ENCODE assay signal across 10 cellular contexts in the genomic region with DNA sequence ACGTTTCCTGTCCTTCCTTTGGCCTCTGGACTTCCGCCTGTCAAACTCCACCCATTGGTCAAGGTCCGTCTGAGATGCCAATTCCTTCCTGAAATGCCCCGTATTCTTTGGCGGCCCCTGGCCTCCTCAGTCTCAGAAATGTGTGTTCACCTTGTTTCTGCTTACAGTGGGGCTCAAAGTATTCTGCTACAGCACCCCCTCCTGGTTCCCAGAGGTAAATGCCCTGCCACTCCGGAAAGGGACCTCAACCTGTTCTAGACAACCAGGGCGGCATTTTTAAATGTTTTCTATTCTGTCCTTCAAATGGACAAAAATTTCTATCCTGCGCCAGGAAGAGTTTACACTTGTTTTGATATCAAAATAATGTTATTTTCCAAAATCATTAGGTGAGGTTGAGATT. TPM values are rescaled to one million over a fixed set of nuclear protein-coding genes. Genes with fewer than 3 reads are reported as not detected.
A peak's percentile ranks its signal among the peaks of the same experiment; 100 is the strongest.
DNase-seq lines count a peak whose midpoint lies in the region; ATAC-seq, FAIRE-seq and TF ChIP-seq lines count a peak whose summit lies in the region.
"Had no signal": no experiment of that assay in that cellular context is flagged by ENCODE, and none has a peak within 500 bp of the region (broad histone marks: within the 10 kb centered on the region; RNA-seq: fewer than 3 reads in every experiment).

No MANE protein-coding gene starts in this region.

- no peak for TF ChIP-seq EP300 in suprapubic skin (IDR thresholded peaks at IDR 0.05)

- POLR2A ChIA-PET in Caco-2 (lab: Charles Lee), result no interaction called here

- no peaks in the 10 kb centered on the region for H3K27me3 ChIP-seq in Caco-2 (replicated peaks; ENCODE audit: control insufficient read depth, insufficient read depth, low read length)
- peaks cover 51% of the 10 kb centered on the region for H3K27me3 ChIP-seq in suprapubic skin

- H3K27ac ChIP-seq in kidney (ENCODE audit: low read depth in 2 of 2, low read length in 2 of 2), result no peak overlapping the region
- no peak overlapping the region for H3K27ac ChIP-seq in suprapubic skin

- no peak overlapping the region for H3K27ac Mint-ChIP-seq in Caco-2 (ENCODE audit: unreplicated experiment)
- H3K27ac Mint-ChIP-seq: naive thymus-derived CD8-positive, alpha-beta T cell; stimulated activated naive CD8-positive, alpha-beta T cell treated with anti-CD3 and anti-CD28 coated beads, Interleukin-15, amount 100 ng/mL, for 72 hours had no signal

- no peak overlapping the region for H3K4me3 ChIP-seq in Caco-2 (ENCODE audit: low read depth, low read length)
- H3K4me3 ChIP-seq in kidney (ENCODE audit: low read length in 2 of 2), result no peak overlapping the region
- no peak overlapping the region for H3K4me3 ChIP-seq in suprapubic skin

- ATAC-seq in GM19351 (IDR thresholded peaks at IDR 0.05; ENCODE audit: unreplicated experiment), result no peak
- no peak for ATAC-seq in HG02884 (IDR thresholded peaks at IDR 0.05; ENCODE audit: unreplicated experiment)
- ATAC-seq: naive thymus-derived CD8-positive, alpha-beta T cell; Right ventricle myocardium inferior; stimulated activated naive CD8-positive, alpha-beta T cell treated with anti-CD3 and anti-CD28 coated beads, Interleukin-15, amount 100 ng/mL, for 72 hours had no signal

- H3K9me3 ChIP-seq in Caco-2, result no peaks in the 10 kb centered on the region
- H3K9me3 ChIP-seq in kidney (ENCODE audit: control insufficient read depth in 1 of 2, low read length in 2 of 2), result no peaks in the 10 kb centered on the region
- no peaks in the 10 kb centered on the region for H3K9me3 ChIP-seq in suprapubic skin

- H3K4me1 ChIP-seq in Caco-2 (no peaks in the 10 kb centered on the region), kidney (ENCODE audit: control insufficient read depth in 1 of 2, insufficient read depth in 1 of 2, low read depth in 1 of 2, low read length in 2 of 2) (no peaks in the 10 kb centered on the region), suprapubic skin (no peaks in the 10 kb centered on the region)

- peaks cover 6% of the 10 kb centered on the region for H3K4me1 Mint-ChIP-seq in Caco-2 (ENCODE audit: low read depth, unreplicated experiment)
- H3K4me1 Mint-ChIP-seq: naive thymus-derived CD8-positive, alpha-beta T cell; stimulated activated naive CD8-positive, alpha-beta T cell treated with anti-CD3 and anti-CD28 coated beads, Interleukin-15, amount 100 ng/mL, for 72 hours had no signal

- no peak for FAIRE-seq in kidney (lab: Jason Lieb, UNC)

- no peaks in the 10 kb centered on the region for H3K36me3 Mint-ChIP-seq in Caco-2 (ENCODE audit: insufficient read depth, unreplicated experiment)
- H3K36me3 Mint-ChIP-seq: naive thymus-derived CD8-positive, alpha-beta T cell had no signal

- no peaks in the 10 kb centered on the region for H3K9me3 Mint-ChIP-seq in Caco-2 (ENCODE audit: unreplicated experiment)

- H3K9ac ChIP-seq in kidney (ENCODE audit: low read length in 2 of 2), result no peak overlapping the region

- H3K27me3 Mint-ChIP-seq in Caco-2 (ENCODE audit: insufficient read depth, unreplicated experiment), result peaks cover 9% of the 10 kb centered on the region

- H3K36me3 ChIP-seq in Caco-2 (ENCODE audit: control insufficient read depth, insufficient read depth, low read length) (no peaks in the 10 kb centered on the region), kidney (ENCODE audit: control insufficient read depth in 1 of 2, insufficient read depth in 2 of 2, low read length in 2 of 2) (no peaks in the 10 kb centered on the region), suprapubic skin (no peaks in the 10 kb centered on the region)

- BruUV-seq in Caco-2 (replicated peaks; lab: Mats Ljungman, UMichigan), result no TSS peak

- no peak overlapping the region for H3K4me3 Mint-ChIP-seq in Caco-2 (ENCODE audit: unreplicated experiment)
- H3K4me3 Mint-ChIP-seq: naive thymus-derived CD8-positive, alpha-beta T cell; stimulated activated naive CD8-positive, alpha-beta T cell treated with anti-CD3 and anti-CD28 coated beads, Interleukin-15, amount 100 ng/mL, for 72 hours had no signal

- TF ChIP-seq CTCF in Caco-2 (IDR thresholded peaks at IDR 0.05; ENCODE audit: insufficient read depth in 1 of 2, low read depth in 1 of 2, low read length in 1 of 2, severe bottlenecking in 1 of 2, unreplicated experiment in 1 of 2) (peak; percentile 9 to 33), GM13976 (IDR thresholded peaks at IDR 0.05; ENCODE audit: borderline replicate concordance, control extremely low read depth, extremely low read depth, insufficient read depth, missing control alignments) (peak; percentile 22), kidney (IDR thresholded peaks at IDR 0.05; ENCODE audit: borderline replicate concordance, extremely low read depth, insufficient read depth) (peak; percentile 26), suprapubic skin (IDR thresholded peaks at IDR 0.05) (no peak)

- DNase-seq in Caco-2, result peak in 1 of 2 experiments; percentile 16
- DNase-seq in GM13976 (ENCODE audit: low spot score), result no peak
- DNase-seq in NCI-H774 (lab: John Stamatoyannopoulos, UW), result peak; percentile 36
- no peak for DNase-seq in kidney
- no peak for DNase-seq in suprapubic skin (ENCODE audit: low spot score in 2 of 2)
- DNase-seq: naive thymus-derived CD8-positive, alpha-beta T cell; stimulated activated naive CD8-positive, alpha-beta T cell treated with anti-CD3 and anti-CD28 coated beads, Interleukin-15, amount 100 ng/mL, for 72 hours had no signal

- intact Hi-C loops in Caco-2 (cut with micrococcal nuclease; ENCODE audit: unreplicated experiment), result no loop called here
- intact Hi-C loops in kidney (cut with DNase I), result no loop called here

- WGBS in suprapubic skin, result 37% methylated on average over 8 of the region's 8 CpGs

- CTCF ChIA-PET in Caco-2 (lab: Charles Lee), result no interaction called here

- no peak for TF ChIP-seq POLR2A in suprapubic skin (IDR thresholded peaks at IDR 0.05)

- in situ Hi-C loops in GM13976 (cut with MboI; ENCODE audit: low sequenced_read_pairs, unreplicated experiment), result no loop called here

RNA-seq across cellular contexts. Expression of a gene that starts 12.1 kb away (rescaled TPM):
- total RNA-seq in Caco-2 (2022) (not detected in 2 replicates), kidney (not detected), suprapubic skin (under 1 TPM in 2 of 4 donors, not detected in 2; 0.08 to 0.21 TPM)
- polyA plus RNA-seq in kidney (ENCODE audit: insufficient read depth, low read depth, low replicate concordance), result not detected
- total RNA-seq: naive thymus-derived CD8-positive, alpha-beta T cell; Right ventricle myocardium inferior had no signal
- polyA plus RNA-seq: naive thymus-derived CD8-positive, alpha-beta T cell had no signal

Comparison
In these comparisons a context has a peak if more than half of its experiments do, and no peak if none do; other contexts are left out.
1. CTCF ChIP-seq: peak in Caco-2 (2 of 2), GM13976 (single experiment) and kidney (single experiment); none in suprapubic skin (0 of 2).